11 cellular contexts compared by ENCODE assay signal in genomic region chr2:37589298-37589697, GRCh38.
DNase-seq lines count a peak whose midpoint lies in the region; ATAC-seq, FAIRE-seq and TF ChIP-seq lines count a peak whose summit lies in the region.
"Had no signal": no experiment of that assay in that cellular context is flagged by ENCODE, and none has a peak within 500 bp of the region (broad histone marks: within the 10 kb centered on the region; RNA-seq: fewer than 3 reads in every experiment).

No MANE protein-coding gene starts in this region.

- peak overlapping the region; percentile 13 for H2BK5ac ChIP-seq in IMR-90 (ENCODE audit: low read depth, low read length, poor library complexity, severe bottlenecking)

- TF ChIP-seq CTCF in A549 (IDR thresholded peaks at IDR 0.05) = no peak
- no peak for TF ChIP-seq CTCF in IMR-90 (conservative IDR thresholded peaks at IDR 0.05; ENCODE audit: low read depth, low read length)

- POLR2A ChIA-PET in A549 (lab: Yijun Ruan, JAX) = no interaction called here
- POLR2A ChIA-PET in IMR-90 (lab: Charles Lee; ENCODE audit: unreplicated experiment) = interaction anchor here (0.7 kb wide), 1 partner anchor 68 kb away, joined by 5 read pairs; no protein-coding TSS in a partner anchor

- TF ChIP-seq RAD21 in A549 (conservative IDR thresholded peaks at IDR 0.05 in 1 of 2, IDR thresholded peaks at IDR 0.05 in 1 of 2) (no peak), IMR-90 (IDR thresholded peaks at IDR 0.05; ENCODE audit: low read length) (no peak)

- H2AK9ac ChIP-seq in IMR-90 (replicated peaks; ENCODE audit: low read depth, low read length, poor library complexity) = no peak overlapping the region

- H3K4me2 ChIP-seq in A549 (peak overlapping the region; percentile 23), IMR-90 (ENCODE audit: low read depth, low read length) (peak overlapping the region; percentile 83; the same call in 1 of the 2 replicates)

- CTCF ChIA-PET in A549 (lab: Yijun Ruan, JAX) (interaction anchor here (0.6 to 2.1 kb wide), 5 partner anchors 14 to 140 kb away, joined by 3 to 6 read pairs (median 4); no protein-coding TSS in a partner anchor), IMR-90 (lab: Yijun Ruan, JAX) (interaction anchor here (0.9 kb wide), 1 partner anchor 24 kb away, joined by 3 read pairs; no protein-coding TSS in a partner anchor)

- H3K9me1 ChIP-seq in IMR-90 (ENCODE audit: insufficient read depth, low read length) = peaks cover 13% of the 10 kb centered on the region

- TF ChIP-seq POLR2A in A549 (IDR thresholded peaks at IDR 0.05; ENCODE audit: low read length) (no peak), IMR-90 (IDR thresholded peaks at IDR 0.05; ENCODE audit: low read depth, low read length) (no peak)

- no peak for FAIRE-seq in A549 (lab: Jason Lieb, UNC)

- BruUV-seq in IMR-90 (replicated peaks; lab: Mats Ljungman, UMichigan) = no TSS peak

- peak overlapping the region; percentile 47; the same call in 1 of the 2 replicates for H4K5ac ChIP-seq in IMR-90 (ENCODE audit: low read depth, low read length)

- H3K36me3 ChIP-seq in IMR-90 (ENCODE audit: control insufficient read depth, insufficient read depth, low read length) = no peaks in the 10 kb centered on the region
- H3K36me3 ChIP-seq: BLaER1 treated with 17β-estradiol and CSF1 and Interleukin-3, amounts not matched to agents 10 nM and 100 nM had no signal

- no peak overlapping the region for H4K91ac ChIP-seq in IMR-90 (ENCODE audit: insufficient read depth, low read depth, low read length)

- in situ Hi-C loops in IMR-90 (cut with MboI; ENCODE audit: low sequenced_read_pairs) = no loop called here

- DNase-seq in A549 (ENCODE audit: low read depth in 1 of 2, low spot score in 1 of 2) (no peak), IMR-90 (peak; percentile 58), epithelial cell of prostate (ENCODE audit: low read depth, low spot score) (no peak), NCI-H1048 (lab: John Stamatoyannopoulos, UW) (no peak), HPDE6-E6E7 (ENCODE audit: extremely low spot score) (no peak), HuH-7.5 (ENCODE audit: low spot score) (no peak), NCI-H345 treated with DMSO at 0.1 percent for 48 hours (lab: John Stamatoyannopoulos, UW; ENCODE audit: unreplicated experiment) (no peak)
- DNase-seq: NCI-H1105, SIG-M5 had no signal

- dilution Hi-C loops in IMR-90 (cut with HindIII; ENCODE audit: low sequenced_read_pairs, unreplicated experiment) = no loop called here

- peak overlapping the region; percentile 26 to 32; a peak in 4 of 6 replicates for H3K27ac ChIP-seq in A549
- no peak overlapping the region for H3K27ac ChIP-seq in IMR-90 (ENCODE audit: insufficient read depth, low read length)
- peak overlapping the region; percentile 84 for H3K27ac ChIP-seq in epithelial cell of prostate
- H3K27ac ChIP-seq: BLaER1 treated with 17β-estradiol and CSF1 and Interleukin-3, amounts not matched to agents 10 nM and 100 nM had no signal

- no peak overlapping the region for H2AFZ ChIP-seq in IMR-90 (replicated peaks; ENCODE audit: low read length, poor library complexity)

- H3K18ac ChIP-seq in IMR-90 (ENCODE audit: low read depth, low read length) = peak overlapping the region; percentile 85; the same call in 1 of the 2 replicates

- peak overlapping the region; percentile 61; the same call in 1 of the 3 replicates for H2BK15ac ChIP-seq in IMR-90 (ENCODE audit: low read depth, low read length)

- H3K4me1 ChIP-seq in A549 (peaks cover 71% of the 10 kb centered on the region), IMR-90 (ENCODE audit: control insufficient read depth, insufficient read depth, low read length) (peaks cover 14% of the 10 kb centered on the region)

- ATAC-seq in A549 (no peak), GM18873 (IDR thresholded peaks at IDR 0.05; ENCODE audit: low FRiP score, unreplicated experiment) (peak; percentile 48), IMR-90 (ENCODE audit: low read depth) (no peak)

- H3K4ac ChIP-seq in IMR-90 (ENCODE audit: low read depth, low read length) = peak overlapping the region; percentile 21; the same call in 1 of the 2 replicates

- H3K9ac ChIP-seq in IMR-90 (ENCODE audit: low read depth, low read length) = no peak overlapping the region
- H3K9ac ChIP-seq: BLaER1 treated with 17β-estradiol and CSF1 and Interleukin-3, amounts not matched to agents 10 nM and 100 nM had no signal

- no peak overlapping the region for H3K56ac ChIP-seq in IMR-90 (ENCODE audit: extremely low read depth, insufficient read depth, low read length)

- peak overlapping the region; percentile 47; the same call in 1 of the 2 replicates for H2BK20ac ChIP-seq in IMR-90 (ENCODE audit: low read depth, low read length)

- 47% methylated on average over 3 of the region's 3 CpGs for WGBS in A549 (ENCODE audit: missing lambda C conversion rate)
- WGBS in IMR-90 (ENCODE audit: extremely low coverage in 2 of 2, insufficient read length in 1 of 2), 2 experiments = 14% methylated on average over 2 of the region's 3 CpGs; no CpG with 5 or more reads in 1 of the 2 experiments

- H3K23ac ChIP-seq in IMR-90 (ENCODE audit: low read depth, low read length) = no peak overlapping the region

- H3K4me3 ChIP-seq in A549 = no peak overlapping the region
- H3K4me3 ChIP-seq in IMR-90 (ENCODE audit: insufficient read depth, low read depth, low read length) = no peak overlapping the region
- H3K4me3 ChIP-seq: BLaER1 treated with 17β-estradiol and CSF1 and Interleukin-3, amounts not matched to agents 10 nM and 100 nM had no signal

- no peaks in the 10 kb centered on the region for H3K79me1 ChIP-seq in IMR-90 (ENCODE audit: low read depth in 1 of 2, low read length in 2 of 2)

- peaks cover 3% of the 10 kb centered on the region; the same call in 1 of the 2 replicates for H4K20me1 ChIP-seq in IMR-90 (ENCODE audit: insufficient read depth, low read length)
- H4K20me1 ChIP-seq: BLaER1 treated with 17β-estradiol and CSF1 and Interleukin-3, amounts not matched to agents 10 nM and 100 nM had no signal

- H3K27me3 ChIP-seq in IMR-90 (ENCODE audit: control insufficient read depth, insufficient read depth, low read length) = no peaks in the 10 kb centered on the region
- H3K27me3 ChIP-seq: BLaER1 treated with 17β-estradiol and CSF1 and Interleukin-3, amounts not matched to agents 10 nM and 100 nM had no signal

- peaks cover 13% of the 10 kb centered on the region; the same call in 2 of the 3 replicates for H3K9me3 ChIP-seq in A549
- H3K9me3 ChIP-seq in IMR-90 (ENCODE audit: control insufficient read depth, insufficient read depth, low read length) = no peaks in the 10 kb centered on the region

- intact Hi-C loops in IMR-90 (cut with micrococcal nuclease) = loop anchor here (5.0 kb wide), 2 partner anchors 33 to 172 kb away; no protein-coding TSS in a partner anchor

- H2AK5ac ChIP-seq in IMR-90 (ENCODE audit: low read depth, low read length) = 0 out of 2 replicates have a peak overlapping the region, but pooled peaks have one; percentile 56

- H3K14ac ChIP-seq in IMR-90 (replicated peaks; ENCODE audit: low read depth, low read length) = 0 out of 2 replicates have a peak overlapping the region, but pooled peaks have one; percentile 17

- H4K8ac ChIP-seq in IMR-90 (ENCODE audit: low read depth in 2 of 2, low read length in 2 of 2) = peak overlapping the region in 1 of 2 experiments; percentile 20; a peak in 1 of 4 replicates

- no peak for TF ChIP-seq EP300 in A549 (IDR thresholded peaks at IDR 0.05)

- H2BK120ac ChIP-seq in IMR-90 (ENCODE audit: low read depth, low read length) = 0 out of 2 replicates have a peak overlapping the region, but pooled peaks have one; percentile 8

TF ChIP-seq in A549, 52 proteins besides CTCF, POLR2A, EP300 and RAD21:
- TF ChIP-seq USF2 (IDR thresholded peaks at IDR 0.05) (no peak), BHLHE40 (IDR thresholded peaks at IDR 0.05; ENCODE audit: low read depth, low read length) (no peak), KDM5A (IDR thresholded peaks at IDR 0.05) (no peak)

TF ChIP-seq in IMR-90, 13 proteins besides CTCF, POLR2A, EP300 and RAD21:
- TF ChIP-seq FOS (IDR thresholded peaks at IDR 0.05; ENCODE audit: low read depth, low read length) (peak; percentile 27; the same call in 1 of the 2 replicates), RFX5 (IDR thresholded peaks at IDR 0.05; ENCODE audit: low read depth, low read length) (no peak)
